Comparison of ENCODE assay signal across 8 cellular contexts in genomic region chr3:182710557-182711157, GRCh38.
DNase-seq lines count a peak whose midpoint lies in the region; ATAC-seq and TF ChIP-seq lines count a peak whose summit lies in the region.

No MANE protein-coding gene starts in this region.

- no peak overlapping the region for H3K4me3 Mint-ChIP-seq in activated T-cell treated with anti-CD3 and anti-CD28 coated beads, Interleukin-2, amount 50 U/mL, for 72 hours
- H3K4me3 Mint-ChIP-seq in HFFc6 (no peak overlapping the region), brain (no peak overlapping the region)

- no peaks in the 10 kb centered on the region for H3K27me3 ChIP-seq in MG63

- no peak overlapping the region for H3K27ac Mint-ChIP-seq in activated T-cell treated with anti-CD3 and anti-CD28 coated beads, Interleukin-2, amount 50 U/mL, for 72 hours
- H3K27ac Mint-ChIP-seq in HFFc6 (no peak overlapping the region), brain (no peak overlapping the region)

- no peaks in the 10 kb centered on the region for H3K36me3 ChIP-seq in MG63

- H3K4me3 ChIP-seq in MG63: no peak overlapping the region

- H3K36me3 Mint-ChIP-seq in activated T-cell treated with anti-CD3 and anti-CD28 coated beads, Interleukin-2, amount 50 U/mL, for 72 hours (ENCODE audit: insufficient read depth in 2 of 2): no peaks in the 10 kb centered on the region
- H3K36me3 Mint-ChIP-seq in HFFc6 (ENCODE audit: low read depth) (no peaks in the 10 kb centered on the region), brain (no peaks in the 10 kb centered on the region)

- TF ChIP-seq CTCF in HFFc6 (IDR thresholded peaks at IDR 0.05): peak; percentile 87
- peak; percentile 7 to 64 for TF ChIP-seq CTCF in brain (conservative IDR thresholded peaks at IDR 0.05)

- ATAC-seq in activated T-cell treated with anti-CD3 and anti-CD28 coated beads, Interleukin-2, amount 50 U/mL, for 72 hours (replicated peaks in 1 of 2): peak; percentile 55 to 64
- ATAC-seq in GM19328 (IDR thresholded peaks at IDR 0.05; ENCODE audit: unreplicated experiment): no peak

- H3K9me3 Mint-ChIP-seq in activated T-cell treated with anti-CD3 and anti-CD28 coated beads, Interleukin-2, amount 50 U/mL, for 72 hours: no peaks in the 10 kb centered on the region
- H3K9me3 Mint-ChIP-seq in HFFc6: no peaks in the 10 kb centered on the region
- H3K9me3 Mint-ChIP-seq in brain: no peaks in the 10 kb centered on the region

- peaks cover 6% of the 10 kb centered on the region for H3K4me1 Mint-ChIP-seq in activated T-cell treated with anti-CD3 and anti-CD28 coated beads, Interleukin-2, amount 50 U/mL, for 72 hours (ENCODE audit: low read depth)
- no peaks in the 10 kb centered on the region; the same call in 1 of the 2 replicates for H3K4me1 Mint-ChIP-seq in HFFc6 (ENCODE audit: low read depth)
- no peaks in the 10 kb centered on the region for H3K4me1 Mint-ChIP-seq in brain

- no peak for DNase-seq in activated T-cell treated with anti-CD3 and anti-CD28 coated beads, Interleukin-2, amount 50 U/mL, for 72 hours
- no peak for DNase-seq in activated T-cell treated with anti-CD3 and anti-CD28 coated beads, Interleukin-2, amount 50 U/mL, for 48 hours
- DNase-seq in HFFc6 (peak; percentile 27), NCI-H2227 (lab: John Stamatoyannopoulos, UW; ENCODE audit: unreplicated experiment) (peak; percentile 41), medulla oblongata (ENCODE audit: extremely low spot score) (peak; percentile 32), MG63 (no peak)

- no peaks in the 10 kb centered on the region for H3K27me3 Mint-ChIP-seq in activated T-cell treated with anti-CD3 and anti-CD28 coated beads, Interleukin-2, amount 50 U/mL, for 72 hours (ENCODE audit: low read depth)
- H3K27me3 Mint-ChIP-seq in HFFc6 (ENCODE audit: insufficient read depth): peaks cover 18% of the 10 kb centered on the region
- no peaks in the 10 kb centered on the region for H3K27me3 Mint-ChIP-seq in brain

- H3K9me3 ChIP-seq in MG63: no peaks in the 10 kb centered on the region

Comparison
In these comparisons a context has a peak if more than half of its experiments do, and no peak if none do; other contexts are left out.
1. DNase-seq: peak in HFFc6 (single experiment), NCI-H2227 (single experiment) and medulla oblongata (single experiment); none in activated T-cell treated with anti-CD3 and anti-CD28 coated beads, Interleukin-2, amount 50 U/mL, for 72 hours (0 of 2), activated T-cell treated with anti-CD3 and anti-CD28 coated beads, Interleukin-2, amount 50 U/mL, for 48 hours (0 of 2) and MG63 (single experiment).